ENCODE assay signal across 8 cellular contexts in the genomic region with DNA sequence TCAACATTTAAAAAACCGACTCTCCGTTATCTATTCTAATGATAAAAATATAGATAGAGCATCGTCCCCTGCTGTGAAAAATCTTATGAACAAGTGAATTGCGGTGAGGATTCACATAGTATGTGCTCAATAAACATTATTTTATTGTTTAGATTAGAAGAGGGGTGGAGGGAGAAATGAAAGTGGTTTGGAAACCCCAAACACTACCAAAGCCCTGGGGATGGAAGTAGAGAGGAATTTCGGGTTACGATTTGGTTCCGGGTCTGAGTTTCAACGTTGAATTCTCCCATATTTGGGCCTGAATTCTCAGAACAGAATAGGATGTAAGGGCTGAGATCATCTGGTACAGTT. TPM values are rescaled to one million over a fixed set of nuclear protein-coding genes. Genes with fewer than 3 reads are reported as not detected.
DNase-seq lines count a peak whose midpoint lies in the region; ATAC-seq and TF ChIP-seq lines count a peak whose summit lies in the region.

No MANE protein-coding gene starts in this region.

- TF ChIP-seq POLR2A in erythroblast (IDR thresholded peaks at IDR 0.05; ENCODE audit: low read length): no peak

- peaks cover 14% of the 10 kb centered on the region for H3K4me1 ChIP-seq in rectal smooth muscle tissue (ENCODE audit: control insufficient read depth, insufficient read depth, low read length)

- no peaks in the 10 kb centered on the region for H3K9me3 ChIP-seq in SK-N-MC (ENCODE audit: low read depth, low read length)

- H3K27me3 ChIP-seq in GM06990 (replicated peaks; ENCODE audit: control insufficient read depth, insufficient read depth, low read length) (no peaks in the 10 kb centered on the region), rectal smooth muscle tissue (ENCODE audit: control insufficient read depth, insufficient read depth, low read length) (no peaks in the 10 kb centered on the region)

- H3K9ac ChIP-seq in SK-N-MC (ENCODE audit: insufficient read length) (peak overlapping the region; percentile 44), rectal smooth muscle tissue (ENCODE audit: low read length) (no peak overlapping the region)

- DNase-seq in GM06990 (ENCODE audit: extremely low read depth, insufficient read length): no peak
- DNase-seq in SK-N-MC (ENCODE audit: low read depth, low spot score): no peak
- no peak for DNase-seq in fibroblast of mammary gland (ENCODE audit: low read depth)
- no peak for DNase-seq in erythroblast (lab: John Stamatoyannopoulos, UW)
- no peak for DNase-seq in H4 (ENCODE audit: low spot score)
- no peak for DNase-seq in NCI-H2196 (lab: John Stamatoyannopoulos, UW; ENCODE audit: unreplicated experiment)

- peak overlapping the region; percentile 16; the same call in 1 of the 2 replicates for H3K4me3 ChIP-seq in GM06990 (replicated peaks; ENCODE audit: low read depth, low read length)
- peak overlapping the region; percentile 85 for H3K4me3 ChIP-seq in SK-N-MC
- peak overlapping the region; percentile 95 for H3K4me3 ChIP-seq in fibroblast of mammary gland (ENCODE audit: control insufficient read depth, low read depth, low read length)
- peak overlapping the region; percentile 83 for H3K4me3 ChIP-seq in rectal smooth muscle tissue (ENCODE audit: low read length)

- H3K27ac ChIP-seq in SK-N-MC (peak overlapping the region; percentile 62), rectal smooth muscle tissue (ENCODE audit: low read depth, low read length) (peak overlapping the region; percentile 91)

- H3K36me3 ChIP-seq in GM06990 (ENCODE audit: control insufficient read depth, insufficient read depth, low read length): no peaks in the 10 kb centered on the region
- H3K36me3 ChIP-seq in SK-N-MC (ENCODE audit: insufficient read depth, low read length): no peaks in the 10 kb centered on the region
- no peaks in the 10 kb centered on the region for H3K36me3 ChIP-seq in rectal smooth muscle tissue (ENCODE audit: control insufficient read depth, insufficient read depth, low read length)

- no peak for ATAC-seq in HG03139 (IDR thresholded peaks at IDR 0.05; ENCODE audit: unreplicated experiment)

- TF ChIP-seq CTCF in GM06990 (IDR thresholded peaks at IDR 0.05; ENCODE audit: insufficient read depth, low read length, poor library complexity, severe bottlenecking): no peak
- no peak for TF ChIP-seq CTCF in fibroblast of mammary gland (conservative IDR thresholded peaks at IDR 0.05; ENCODE audit: control insufficient read depth, insufficient read depth, low read depth, low read length)

RNA-seq across cellular contexts. Expression of a gene that starts 0.5 kb away (rescaled TPM):
- total RNA-seq in H4 (2014; rRNA removed; shearing (Covaris generic)): 19.2 and 24.3 TPM in 2 replicates

RNA-seq across cellular contexts. Expression of a gene that starts 46.8 kb away (rescaled TPM):
- 10.8 and 12.6 TPM in 2 replicates for total RNA-seq in H4 (2014; rRNA removed; shearing (Covaris generic))

RNA-seq across cellular contexts. Expression of a gene that starts 58.0 kb away (rescaled TPM):
- 32.8 and 45.9 TPM in 2 replicates for total RNA-seq in H4 (2014; rRNA removed; shearing (Covaris generic))

Comparison
In these comparisons a context has a peak if more than half of its experiments do, and no peak if none do; other contexts are left out.
1. H3K4me3 ChIP-seq: peak in every context shown above with its lines; median percentile 95 in fibroblast of mammary gland; 85 in SK-N-MC; 83 in rectal smooth muscle tissue; 16 in GM06990.